8 cellular contexts compared by ENCODE assay signal in genomic region chrX:136780738-136781137, GRCh38. TPM values are rescaled to one million over a fixed set of nuclear protein-coding genes. Genes with fewer than 3 reads are reported as not detected.
A peak's percentile ranks its signal among the peaks of the same experiment; 100 is the strongest.
DNase-seq lines count a peak whose midpoint lies in the region; ATAC-seq, FAIRE-seq and TF ChIP-seq lines count a peak whose summit lies in the region.

Gene ARHGEF6, minus strand, starts transcription at chrX:136780932. Its CDS starts 50 bp downstream, at chrX:136780882.

- no peaks in the 10 kb centered on the region for H3K9me3 Mint-ChIP-seq in central memory CD8-positive, alpha-beta T cell

- peaks cover 6% of the 10 kb centered on the region for H3K36me3 Mint-ChIP-seq in central memory CD8-positive, alpha-beta T cell (ENCODE audit: insufficient read depth)

- TF ChIP-seq EP300 in HepG2 (IDR thresholded peaks at IDR 0.05; ENCODE audit: low read depth in 2 of 2, low read length in 2 of 2) (no peak), HepG2 (CRISPR knock-in tag; IDR thresholded peaks at IDR 0.05; ENCODE audit: borderline replicate concordance) (no peak)

- H3K9me3 ChIP-seq in liver (ENCODE audit: control insufficient read depth in 4 of 4, low read length in 3 of 4) (no peaks in the 10 kb centered on the region), HepG2 (ENCODE audit: low read length) (no peaks in the 10 kb centered on the region)

- H3K4me1 Mint-ChIP-seq in central memory CD8-positive, alpha-beta T cell = peaks cover 46% of the 10 kb centered on the region

- no TSS peak for BruUV-seq in HepG2 (replicated peaks; lab: Mats Ljungman, UMichigan)

- no peak within 1 kb of the TSS for H2AFZ ChIP-seq in HepG2 (ENCODE audit: low read length)

- no peaks in the 10 kb centered on the region for H3K27me3 Mint-ChIP-seq in central memory CD8-positive, alpha-beta T cell

- ATAC-seq in HepG2 (no peak), omental fat pad (ENCODE audit: low FRiP score) (no peak), HG03045 (IDR thresholded peaks at IDR 0.05; ENCODE audit: unreplicated experiment) (no peak)
- peak; percentile 77 for ATAC-seq in central memory CD8-positive, alpha-beta T cell (replicated peaks; ENCODE audit: extremely low read depth, poor library complexity, severe bottlenecking)

- in situ Hi-C loops in HepG2 (cut with HindIII; ENCODE audit: extremely low pct_ligation_motif_present, low pct_unique_long_range_greater_than_20kb) = no loop called here

- H3K27ac ChIP-seq in liver (ENCODE audit: low read depth in 1 of 2, low read length in 2 of 2) (peak within 1 kb of the TSS; percentile 5 to 12), HepG2 (ENCODE audit: extremely low read length, insufficient read depth, low read length) (no peak within 1 kb of the TSS), RWPE1 (no peak within 1 kb of the TSS)

- no peak for TF ChIP-seq CTCF in liver (IDR thresholded peaks at IDR 0.05; ENCODE audit: low read depth, low read length, missing input control)
- no peak for TF ChIP-seq CTCF in HepG2 (CRISPR knock-in tag; IDR thresholded peaks at IDR 0.05)
- no peak for TF ChIP-seq CTCF in omental fat pad (IDR thresholded peaks at IDR 0.05)
- no peak for TF ChIP-seq CTCF in RWPE1 (conservative IDR thresholded peaks at IDR 0.05; ENCODE audit: low read depth)

- intact Hi-C loops in HepG2 (cut with micrococcal nuclease; ENCODE audit: unreplicated experiment) = no loop called here

- 38% methylated on average over 10 of the region's 10 CpGs for WGBS in liver
- WGBS in HepG2 (ENCODE audit: low lambda C conversion rate) = 2% methylated on average over 9 of the region's 10 CpGs

- peak within 1 kb of the TSS; percentile 90 for H3K4me3 Mint-ChIP-seq in central memory CD8-positive, alpha-beta T cell

- DNase-seq in HepG2 (ENCODE audit: low spot score) = no peak
- DNase-seq in NOMO-1 treated with DMSO at 0.1 percent for 48 hours (lab: John Stamatoyannopoulos, UW; ENCODE audit: unreplicated experiment) = peak; percentile 81
- DNase-seq in central memory CD8-positive, alpha-beta T cell (ENCODE audit: low spot score in 2 of 2) = no peak
- no peak for DNase-seq in omental fat pad (ENCODE audit: low spot score)
- no peak for DNase-seq in RWPE1 (ENCODE audit: low spot score)
- DNase-seq in NCI-H2196 (lab: John Stamatoyannopoulos, UW; ENCODE audit: unreplicated experiment) = no peak

- peak within 1 kb of the TSS; percentile 37 to 47 for H3K9ac ChIP-seq in liver (ENCODE audit: low read depth in 1 of 2, low read length in 2 of 2)
- H3K9ac ChIP-seq in HepG2 (ENCODE audit: insufficient read depth, low read depth, low read length) = no peak within 1 kb of the TSS

- peak within 1 kb of the TSS; percentile 93 for H3K27ac Mint-ChIP-seq in central memory CD8-positive, alpha-beta T cell (ENCODE audit: low read depth)

- H3K4me2 ChIP-seq in HepG2 (ENCODE audit: low read depth, low read length) = no peak within 1 kb of the TSS

- no peaks in the 10 kb centered on the region for H4K20me1 ChIP-seq in HepG2 (ENCODE audit: insufficient read depth, low read length)

- no peaks in the 10 kb centered on the region for H3K79me2 ChIP-seq in HepG2 (ENCODE audit: insufficient read depth, low read length)

- H3K4me3 ChIP-seq in liver (ENCODE audit: low read depth in 1 of 3, low read length in 3 of 3) = peak within 1 kb of the TSS in 1 of 3 donors; percentile 29
- no peak within 1 kb of the TSS for H3K4me3 ChIP-seq in HepG2 (replicated peaks in 1 of 3; ENCODE audit: insufficient read depth in 1 of 3, low read depth in 2 of 3, low read length in 3 of 3)

- CTCF ChIA-PET in HepG2 (lab: Yijun Ruan, JAX; ENCODE audit: low intra/inter-chr PET ratio, low total read pairs) = no interaction called here
- CTCF ChIA-PET in RWPE1 (lab: Yijun Ruan, JAX) = no interaction called here

- TF ChIP-seq RAD21 in liver (IDR thresholded peaks at IDR 0.05) (no peak), HepG2 (CRISPR knock-in tag; IDR thresholded peaks at IDR 0.05) (no peak)

- H3K36me3 ChIP-seq in liver (ENCODE audit: control insufficient read depth in 4 of 4, insufficient read depth in 3 of 4, low read depth in 1 of 4, low read length in 3 of 4) (no peaks in the 10 kb centered on the region), HepG2 (replicated peaks in 1 of 2; ENCODE audit: control insufficient read depth in 1 of 2, insufficient read depth in 2 of 2, low read length in 2 of 2) (no peaks in the 10 kb centered on the region)

- no peak for FAIRE-seq in HepG2 (lab: Jason Lieb, UNC)

- peaks cover 0 to 5% (median 0%) of the 10 kb centered on the region in 4 donors for H3K27me3 ChIP-seq in liver (ENCODE audit: control insufficient read depth in 4 of 4, insufficient read depth in 4 of 4, low read length in 3 of 4)
- H3K27me3 ChIP-seq in HepG2 (ENCODE audit: control insufficient read depth in 1 of 2, insufficient read depth in 2 of 2, low read length in 2 of 2) = no peaks in the 10 kb centered on the region; a peak in 1 of 5 replicates

- H3K4me1 ChIP-seq in liver (ENCODE audit: control insufficient read depth in 4 of 4, insufficient read depth in 4 of 4, low read length in 3 of 4) (no peaks in the 10 kb centered on the region), HepG2 (ENCODE audit: insufficient read depth, low read length) (no peaks in the 10 kb centered on the region)

- POLR2A ChIA-PET in HepG2 (lab: Yijun Ruan, JAX) = no interaction called here
- POLR2A ChIA-PET in RWPE1 (lab: Yijun Ruan, JAX; ENCODE audit: low non-redundant PET) = no interaction called here

- no peak for TF ChIP-seq POLR2A in HepG2 (IDR thresholded peaks at IDR 0.05; ENCODE audit: insufficient read depth in 1 of 2, low read depth in 2 of 2, low read length in 2 of 2)

TF ChIP-seq in liver, 16 proteins besides CTCF, POLR2A, EP300 and RAD21 (continues in another document):
- TF ChIP-seq JUND (IDR thresholded peaks at IDR 0.05) = no peak
- no peak for TF ChIP-seq FOXA1 (IDR thresholded peaks at IDR 0.05)
- no peak for TF ChIP-seq HNF4A (conservative IDR thresholded peaks at IDR 0.05)
- TF ChIP-seq TAF1 (conservative IDR thresholded peaks at IDR 0.05) = no peak
- no peak for TF ChIP-seq SP1 (IDR thresholded peaks at IDR 0.05)

TF ChIP-seq in HepG2, 621 proteins besides CTCF, POLR2A, EP300 and RAD21 (continues in another document):
- no peak for TF ChIP-seq ARHGAP35 (CRISPR knock-in tag; IDR thresholded peaks at IDR 0.05; ENCODE audit: borderline replicate concordance)
- no peak for TF ChIP-seq CHD4 (IDR thresholded peaks at IDR 0.05; ENCODE audit: borderline replicate concordance, low read length)
- no peak for TF ChIP-seq YY1 (IDR thresholded peaks at IDR 0.05; ENCODE audit: insufficient read depth, insufficient replicate concordance, low read depth, low read length)
- TF ChIP-seq NFIC (IDR thresholded peaks at IDR 0.05; ENCODE audit: low read length) = no peak
- TF ChIP-seq SP1 (IDR thresholded peaks at IDR 0.05) = no peak
- no peak for TF ChIP-seq SP1 (CRISPR knock-in tag; IDR thresholded peaks at IDR 0.05)
- TF ChIP-seq ZNF747 (CRISPR knock-in tag; IDR thresholded peaks at IDR 0.05; ENCODE audit: borderline replicate concordance) = no peak

RNA-seq across cellular contexts. Expression of gene ARHGEF6, which starts in this region (rescaled TPM):
- total RNA-seq in liver (1 to 10 TPM; 6.0 to 9.2 TPM), HepG2 (2016; rRNA removed; fragmentation: Illumina TruSeq; extraction: Trizol) (not detected in 2 replicates), omental fat pad (100 to 1,000 TPM in 1 of 4 donors, 10 to 100 TPM in 3; 38.8 to 150 (median 57.5) TPM)
- polyA plus RNA-seq in liver (1 to 10 TPM; 1.6 to 2.4 TPM), HepG2 (2011; rRNA removed) (0.01 and 0.03 TPM in 2 replicates)
- total RNA-seq in HepG2 (2016; cell fraction: cytosol; rRNA removed; fragmentation: Illumina TruSeq; extraction: Trizol; ENCODE audit: low read depth) = not detected in 2 replicates
- total RNA-seq in HepG2 (2016; cell fraction: insoluble cytoplasmic fraction; rRNA removed; fragmentation: Illumina TruSeq; extraction: Trizol) = not detected in 2 replicates
- total RNA-seq in HepG2 (2016; cell fraction: membrane; rRNA removed; fragmentation: Illumina TruSeq; extraction: Trizol) = not detected in 2 replicates
- total RNA-seq in HepG2 (2016; cell fraction: nucleus; rRNA removed; fragmentation: Illumina TruSeq; extraction: Trizol) = not detected in 2 replicates
- polyA plus RNA-seq in HepG2 (2011; cell fraction: cytosol; rRNA removed) = not detected in 2 replicates
- polyA plus RNA-seq in HepG2 (2011; cell fraction: nucleus; rRNA removed) = 0.09 and 0.10 TPM in 2 replicates
- polyA plus RNA-seq in HepG2 (2012) = 0.01 and 0.03 TPM in 2 replicates
- not detected in 2 replicates for polyA plus RNA-seq in HepG2 (2016; cell fraction: cytosol; fragmentation: Illumina TruSeq; extraction: Trizol; ENCODE audit: low read depth)
- polyA plus RNA-seq in HepG2 (2016; cell fraction: insoluble cytoplasmic fraction; fragmentation: Illumina TruSeq; extraction: Trizol; ENCODE audit: low read depth) = not detected in 2 replicates
- polyA plus RNA-seq in HepG2 (2016; cell fraction: membrane; fragmentation: Illumina TruSeq; extraction: Trizol; ENCODE audit: low read depth) = not detected in 2 replicates
- not detected in 2 replicates for polyA plus RNA-seq in HepG2 (2016; cell fraction: nucleus; fragmentation: Illumina TruSeq; extraction: Trizol; ENCODE audit: insufficient read depth, low read depth)
- polyA minus RNA-seq in HepG2 (2011; rRNA and poly(A)+ RNA removed; ENCODE audit: low replicate concordance) = 0.02 and 0.04 TPM in 2 replicates
- polyA minus RNA-seq in HepG2 (2011; cell fraction: cytosol; rRNA and poly(A)+ RNA removed) = not detected in 2 replicates
- not detected in 2 replicates for polyA minus RNA-seq in HepG2 (2011; cell fraction: nucleus; rRNA and poly(A)+ RNA removed)

Comparison
In these comparisons a context has a peak if more than half of its experiments do, and no peak if none do; other contexts are left out.
1. H3K27ac ChIP-seq: peak in liver (2 of 2); none in HepG2 (single experiment) and RWPE1 (single experiment).